In the genomic region with DNA sequence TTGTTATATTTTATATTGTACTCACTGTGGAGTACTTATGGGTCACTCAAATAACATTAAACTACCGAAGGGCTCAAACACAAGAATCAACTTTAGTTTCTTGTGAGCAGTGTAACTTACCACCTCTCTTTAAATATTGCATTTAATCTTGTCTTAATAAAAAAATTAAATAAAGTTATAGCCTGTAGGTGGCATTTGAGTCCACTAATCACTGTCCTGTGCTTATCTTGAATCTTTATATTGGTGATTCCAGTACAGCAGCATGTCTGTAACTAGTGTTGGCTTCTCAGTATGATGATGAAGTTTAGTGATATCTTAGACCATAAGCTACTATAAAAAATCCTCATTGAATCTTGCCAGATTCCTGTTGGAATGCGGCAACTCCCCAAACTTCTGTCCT, we compare ENCODE assay signal across 11 cellular contexts.
DNase-seq lines count a peak whose midpoint lies in the region; ATAC-seq and TF ChIP-seq lines count a peak whose summit lies in the region.
"Had no signal": no experiment of that assay in that cellular context is flagged by ENCODE, and none has a peak within 500 bp of the region (broad histone marks: within the 10 kb centered on the region; RNA-seq: fewer than 3 reads in every experiment).

No MANE protein-coding gene starts in this region.

- no peak overlapping the region for H3K27ac ChIP-seq in breast epithelium

- DNase-seq in COR-L47 (lab: John Stamatoyannopoulos, UW): peak; percentile 2
- peak; percentile 32 for DNase-seq in M059J (ENCODE audit: low read depth)
- no peak for DNase-seq in breast epithelium (ENCODE audit: low spot score in 2 of 2)
- DNase-seq in myocyte (ENCODE audit: low read depth): peak; percentile 36
- DNase-seq in activated CD4-positive, alpha-beta T cell treated with anti-CD3 and anti-CD28 coated beads, Interleukin-2, amount 50 U/mL, for 48 hours: no peak
- no peak for DNase-seq in NCI-H345 (lab: John Stamatoyannopoulos, UW)
- no peak for DNase-seq in effector CD4-positive, alpha-beta T cell
- DNase-seq: activated CD4-positive, alpha-beta T cell treated with anti-CD3 and anti-CD28 coated beads for 36 hours; activated naive CD4-positive, alpha-beta T cell; NCI-H146 had no signal

- H3K4me1 ChIP-seq in breast epithelium: no peaks in the 10 kb centered on the region

- no peak for TF ChIP-seq POLR2A in breast epithelium (IDR thresholded peaks at IDR 0.05)

- peaks cover 0 to 3% of the 10 kb centered on the region in 2 donors for H3K9me3 ChIP-seq in breast epithelium

- no peaks in the 10 kb centered on the region for H3K27me3 ChIP-seq in breast epithelium

- intact Hi-C loops in breast epithelium (cut with DNase I; ENCODE audit: low total_unique reads): no loop called here

- no peak overlapping the region for H3K4me3 ChIP-seq in breast epithelium

- peak in 2 of 3 donors; percentile 18 to 36 for TF ChIP-seq CTCF in breast epithelium (IDR thresholded peaks at IDR 0.05)

- ATAC-seq in GM21528 (IDR thresholded peaks at IDR 0.05; ENCODE audit: low FRiP score, unreplicated experiment): no peak
- ATAC-seq: activated CD4-positive, alpha-beta T cell treated with anti-CD3 and anti-CD28 coated beads for 36 hours had no signal

- no peaks in the 10 kb centered on the region for H3K36me3 ChIP-seq in breast epithelium

Comparison
In these comparisons a context has a peak if more than half of its experiments do, and no peak if none do; other contexts are left out.
1. DNase-seq: peak in COR-L47 (single experiment), M059J (single experiment) and myocyte (single experiment); none in breast epithelium (0 of 2), activated CD4-positive, alpha-beta T cell treated with anti-CD3 and anti-CD28 coated beads, Interleukin-2, amount 50 U/mL, for 48 hours (0 of 2), NCI-H345 (single experiment) and effector CD4-positive, alpha-beta T cell (single experiment).